ENCODE assay signal across 8 cellular contexts in genomic region chr16:58732545-58733247, GRCh38. TPM values are rescaled to one million over a fixed set of nuclear protein-coding genes. Genes with fewer than 3 reads are reported as not detected.
DNase-seq lines count a peak whose midpoint lies in the region; ATAC-seq and TF ChIP-seq lines count a peak whose summit lies in the region.

No MANE protein-coding gene starts in this region.

- H3K36me3 Mint-ChIP-seq in activated T-cell treated with anti-CD3 and anti-CD28 coated beads, Interleukin-2, amount 50 U/mL, for 72 hours (ENCODE audit: insufficient read depth in 2 of 2) = peaks cover 4 to 7% of the 10 kb centered on the region in 2 donors

- no peaks in the 10 kb centered on the region for H3K27me3 Mint-ChIP-seq in activated T-cell treated with anti-CD3 and anti-CD28 coated beads, Interleukin-2, amount 50 U/mL, for 72 hours (ENCODE audit: low read depth)
- H3K27me3 Mint-ChIP-seq in stimulated activated naive CD8-positive, alpha-beta T cell treated with anti-CD3 and anti-CD28 coated beads, Interleukin-15, amount 100 ng/mL, for 72 hours = no peaks in the 10 kb centered on the region

- H3K4me3 ChIP-seq in BE2C (ENCODE audit: low read depth, low read length) (peak overlapping the region; percentile 91), iPS-18c (ENCODE audit: insufficient read depth, low read depth, low read length) (peak overlapping the region; percentile 96)

- H3K4me3 Mint-ChIP-seq in activated T-cell treated with anti-CD3 and anti-CD28 coated beads, Interleukin-2, amount 50 U/mL, for 72 hours = peak overlapping the region; percentile 99 to 100
- peak overlapping the region; percentile 99 for H3K4me3 Mint-ChIP-seq in stimulated activated naive CD8-positive, alpha-beta T cell treated with anti-CD3 and anti-CD28 coated beads, Interleukin-15, amount 100 ng/mL, for 72 hours

- H3K9me3 Mint-ChIP-seq in activated T-cell treated with anti-CD3 and anti-CD28 coated beads, Interleukin-2, amount 50 U/mL, for 72 hours = no peaks in the 10 kb centered on the region
- H3K9me3 Mint-ChIP-seq in stimulated activated naive CD8-positive, alpha-beta T cell treated with anti-CD3 and anti-CD28 coated beads, Interleukin-15, amount 100 ng/mL, for 72 hours = no peaks in the 10 kb centered on the region

- no peaks in the 10 kb centered on the region for H3K27me3 ChIP-seq in BE2C

- ATAC-seq in GM18870 (IDR thresholded peaks at IDR 0.05; ENCODE audit: unreplicated experiment) = peak; percentile 71
- peak; percentile 66 for ATAC-seq in HG03378 (IDR thresholded peaks at IDR 0.05; ENCODE audit: unreplicated experiment)
- ATAC-seq in activated T-cell treated with anti-CD3 and anti-CD28 coated beads, Interleukin-2, amount 50 U/mL, for 72 hours (replicated peaks in 1 of 2) = peak; percentile 59 to 72
- peak; percentile 71 for ATAC-seq in stimulated activated naive CD8-positive, alpha-beta T cell treated with anti-CD3 and anti-CD28 coated beads, Interleukin-15, amount 100 ng/mL, for 72 hours
- ATAC-seq in GM18873 (IDR thresholded peaks at IDR 0.05; ENCODE audit: low FRiP score, unreplicated experiment) = no peak

- H3K9me3 ChIP-seq in BE2C = no peaks in the 10 kb centered on the region
- no peaks in the 10 kb centered on the region for H3K9me3 ChIP-seq in iPS-18c (ENCODE audit: control insufficient read depth, insufficient read depth, low read length)

- H3K27ac Mint-ChIP-seq in activated T-cell treated with anti-CD3 and anti-CD28 coated beads, Interleukin-2, amount 50 U/mL, for 72 hours = peak overlapping the region; percentile 94
- H3K27ac Mint-ChIP-seq in stimulated activated naive CD8-positive, alpha-beta T cell treated with anti-CD3 and anti-CD28 coated beads, Interleukin-15, amount 100 ng/mL, for 72 hours = peak overlapping the region; percentile 96 to 98

- TF ChIP-seq CTCF in BE2C (IDR thresholded peaks at IDR 0.05; ENCODE audit: low read depth, low read length) = no peak

- H3K36me3 ChIP-seq in BE2C = peaks cover 22% of the 10 kb centered on the region

- H3K4me1 ChIP-seq in BE2C = no peaks in the 10 kb centered on the region

- DNase-seq in BE2C (no peak), NCI-H1694 treated with DMSO at 0.1 percent for 48 hours (lab: John Stamatoyannopoulos, UW) (no peak)
- DNase-seq in activated T-cell treated with anti-CD3 and anti-CD28 coated beads, Interleukin-2, amount 50 U/mL, for 72 hours = peak; percentile 7 to 17
- peak; percentile 12 to 18 for DNase-seq in stimulated activated naive CD8-positive, alpha-beta T cell treated with anti-CD3 and anti-CD28 coated beads, Interleukin-15, amount 100 ng/mL, for 72 hours

- peaks cover 44% of the 10 kb centered on the region for H3K4me1 Mint-ChIP-seq in activated T-cell treated with anti-CD3 and anti-CD28 coated beads, Interleukin-2, amount 50 U/mL, for 72 hours (ENCODE audit: low read depth)
- H3K4me1 Mint-ChIP-seq in stimulated activated naive CD8-positive, alpha-beta T cell treated with anti-CD3 and anti-CD28 coated beads, Interleukin-15, amount 100 ng/mL, for 72 hours = peaks cover 53% of the 10 kb centered on the region

RNA-seq across cellular contexts. Expression of gene GOT2, which starts 1.4 kb away (rescaled TPM):
- 159 TPM for polyA plus RNA-seq in BE2C (2012; ENCODE audit: insufficient read depth, insufficient read length, low read depth)
- total RNA-seq in activated T-cell treated with anti-CD3 and anti-CD28 coated beads, Interleukin-2, amount 50 U/mL, for 72 hours = 10 to 100 TPM; 81.8 to 87.7 TPM

RNA-seq across cellular contexts. Expression of gene SLC38A7, which starts 48.1 kb away (rescaled TPM):
- polyA plus RNA-seq in BE2C (2012; ENCODE audit: insufficient read depth, insufficient read length, low read depth) = 7.0 TPM
- total RNA-seq in activated T-cell treated with anti-CD3 and anti-CD28 coated beads, Interleukin-2, amount 50 U/mL, for 72 hours = 1 to 10 TPM; 7.3 to 9.1 TPM

Comparison
In these comparisons a context has a peak if more than half of its experiments do, and no peak if none do; other contexts are left out.
1. DNase-seq: peak in activated T-cell treated with anti-CD3 and anti-CD28 coated beads, Interleukin-2, amount 50 U/mL, for 72 hours (2 of 2) and stimulated activated naive CD8-positive, alpha-beta T cell treated with anti-CD3 and anti-CD28 coated beads, Interleukin-15, amount 100 ng/mL, for 72 hours (2 of 2); none in BE2C (single experiment) and NCI-H1694 treated with DMSO at 0.1 percent for 48 hours (single experiment).